2 cellular contexts compared by ENCODE assay signal in genomic region chr1:1542766-1543705, GRCh38.
TF ChIP-seq lines count a peak whose summit lies in the region.

No MANE protein-coding gene starts in this region.

TF ChIP-seq in HCT116, 20 proteins besides CTCF, POLR2A, EP300 and RAD21:
- TF ChIP-seq CBX3 (IDR thresholded peaks at IDR 0.05; ENCODE audit: low read depth), result no peak
- no peak for TF ChIP-seq ZNF274 (IDR thresholded peaks at IDR 0.05; ENCODE audit: low read depth, low read length)
- TF ChIP-seq REST (IDR thresholded peaks at IDR 0.05; ENCODE audit: low read depth), result no peak
- no peak for TF ChIP-seq SRF (IDR thresholded peaks at IDR 0.05; ENCODE audit: low read depth)
- no peak for TF ChIP-seq EZH2 (IDR thresholded peaks at IDR 0.05)
- no peak for TF ChIP-seq CEBPB (IDR thresholded peaks at IDR 0.05; ENCODE audit: low read depth)
- no peak for TF ChIP-seq EZH2phosphoT487 (IDR thresholded peaks at IDR 0.05; ENCODE audit: borderline replicate concordance)
- no peak for TF ChIP-seq SIN3A (IDR thresholded peaks at IDR 0.05; ENCODE audit: low read depth)
- no peak for TF ChIP-seq POLR2AphosphoS5 (IDR thresholded peaks at IDR 0.05; ENCODE audit: low read depth, low read length)
- TF ChIP-seq ELF1 (IDR thresholded peaks at IDR 0.05; ENCODE audit: borderline replicate concordance, low read depth), result no peak
- no peak for TF ChIP-seq JUND (IDR thresholded peaks at IDR 0.05)
- no peak for TF ChIP-seq TCF7L2 (IDR thresholded peaks at IDR 0.05; ENCODE audit: borderline replicate concordance, extremely low read depth, insufficient read depth, insufficient read length)
- TF ChIP-seq ATF3 (IDR thresholded peaks at IDR 0.05), result no peak
- TF ChIP-seq FOSL1 (IDR thresholded peaks at IDR 0.05; ENCODE audit: low read depth), result no peak
- TF ChIP-seq YY1 (IDR thresholded peaks at IDR 0.05; ENCODE audit: extremely low read depth, insufficient replicate concordance, low read depth, low read length), result no peak
- TF ChIP-seq EGR1 (IDR thresholded peaks at IDR 0.05; ENCODE audit: low read depth), result no peak
- no peak for TF ChIP-seq ZBTB33 (IDR thresholded peaks at IDR 0.05; ENCODE audit: extremely low read depth, insufficient replicate concordance, low read length)
- no peak for TF ChIP-seq ZFX (IDR thresholded peaks at IDR 0.05)

TF ChIP-seq in K562, 482 proteins besides CTCF, POLR2A, EP300 and RAD21:
- TF ChIP-seq ZNF41 (CRISPR knock-in tag; conservative IDR thresholded peaks at IDR 0.05) (no peak), RBFOX2 (IDR thresholded peaks at IDR 0.05; ENCODE audit: low read depth, low read length) (peak; percentile 22; the same call in 1 of the 2 replicates), GTF3C2 (IDR thresholded peaks at IDR 0.05; ENCODE audit: borderline replicate concordance, extremely low read depth, insufficient read length) (no peak), CAMTA2 (CRISPR knock-in tag; conservative IDR thresholded peaks at IDR 0.05) (no peak), TFAP4 (CRISPR knock-in tag; IDR thresholded peaks at IDR 0.05; ENCODE audit: borderline replicate concordance) (peak; percentile 32; the same call in 1 of the 2 replicates), TCF7 (IDR thresholded peaks at IDR 0.05; ENCODE audit: borderline replicate concordance) (no peak), RBBP5 (IDR thresholded peaks at IDR 0.05; ENCODE audit: borderline replicate concordance, insufficient read depth, low read length, poor library complexity, severe bottlenecking) (no peak), ZSCAN32 (CRISPR knock-in tag; IDR thresholded peaks at IDR 0.05) (no peak), EHMT2 (IDR thresholded peaks at IDR 0.05) (no peak), SAFB (IDR thresholded peaks at IDR 0.05; ENCODE audit: borderline replicate concordance, low read depth, low read length) (0 out of 2 replicates have a peak, but pooled peaks have one; percentile 24), GATAD2B (IDR thresholded peaks at IDR 0.05; ENCODE audit: borderline replicate concordance) (no peak)
